ENCODE assay signal across 1 cellular context in the genomic region with DNA sequence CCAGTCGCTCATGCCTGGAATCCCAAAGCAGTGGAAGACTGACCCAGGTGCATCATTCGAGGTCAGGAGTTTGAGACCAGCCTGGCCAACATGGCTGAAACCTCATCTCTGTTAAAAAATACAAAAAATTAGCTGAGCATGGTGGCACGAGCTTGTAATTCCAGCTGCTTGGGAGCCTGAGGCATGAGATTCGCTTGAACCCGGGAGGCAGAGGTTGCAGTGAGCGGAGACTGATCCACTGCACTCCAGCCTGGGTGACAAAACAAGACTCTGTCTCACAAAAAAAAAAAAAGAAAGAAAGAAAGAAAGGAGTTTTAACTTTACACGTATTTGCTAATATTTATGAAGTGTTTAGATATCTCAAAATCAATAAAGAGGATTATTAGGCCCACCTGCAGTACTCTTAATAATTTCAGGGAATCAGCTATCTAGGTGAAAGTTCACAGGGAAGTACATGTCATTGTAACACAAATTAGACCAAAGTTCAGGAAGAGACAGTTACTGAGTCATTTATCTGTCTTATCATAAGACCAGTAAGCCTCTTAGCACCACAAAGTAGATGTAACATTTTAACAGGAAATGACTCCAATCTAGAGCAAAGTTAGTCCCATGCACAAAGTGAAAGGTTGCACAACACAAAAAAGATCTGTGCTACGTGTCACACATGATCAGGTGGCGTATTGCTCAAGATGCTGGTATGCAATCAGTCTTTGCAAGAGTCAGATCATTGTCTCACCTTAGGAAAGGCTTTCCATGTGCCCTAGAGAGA.
TF ChIP-seq lines count a peak whose summit lies in the region.

No MANE protein-coding gene starts in this region.

TF ChIP-seq in HepG2, 621 proteins besides CTCF, POLR2A, EP300 and RAD21 (continued from another document and continues in another):
- TF ChIP-seq MIXL1 (CRISPR knock-in tag; IDR thresholded peaks at IDR 0.05), result peak; percentile 99
- no peak for TF ChIP-seq GTF3A (CRISPR knock-in tag; conservative IDR thresholded peaks at IDR 0.05)
- TF ChIP-seq, protein P1, sequence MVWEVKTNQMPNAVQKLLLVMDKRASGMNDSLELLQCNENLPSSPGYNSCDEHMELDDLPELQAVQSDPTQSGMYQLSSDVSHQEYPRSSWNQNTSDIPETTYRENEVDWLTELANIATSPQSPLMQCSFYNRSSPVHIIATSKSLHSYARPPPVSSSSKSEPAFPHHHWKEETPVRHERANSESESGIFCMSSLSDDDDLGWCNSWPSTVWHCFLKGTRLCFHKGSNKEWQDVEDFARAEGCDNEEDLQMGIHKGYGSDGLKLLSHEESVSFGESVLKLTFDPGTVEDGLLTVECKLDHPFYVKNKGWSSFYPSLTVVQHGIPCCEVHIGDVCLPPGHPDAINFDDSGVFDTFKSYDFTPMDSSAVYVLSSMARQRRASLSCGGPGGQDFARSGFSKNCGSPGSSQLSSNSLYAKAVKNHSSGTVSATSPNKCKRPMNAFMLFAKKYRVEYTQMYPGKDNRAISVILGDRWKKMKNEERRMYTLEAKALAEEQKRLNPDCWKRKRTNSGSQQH (CRISPR knock-in tag; IDR thresholded peaks at IDR 0.05; ENCODE audit: low read depth), result peak; percentile 91
- TF ChIP-seq FOXO1 (CRISPR knock-in tag; IDR thresholded peaks at IDR 0.05), result peak; percentile 95
- peak; percentile 82; the same call in 1 of the 2 replicates for TF ChIP-seq KDM1A (CRISPR knock-in tag; IDR thresholded peaks at IDR 0.05)
- TF ChIP-seq SIX1 (CRISPR knock-in tag; IDR thresholded peaks at IDR 0.05; ENCODE audit: borderline replicate concordance), result peak; percentile 90
- TF ChIP-seq, protein P2, sequence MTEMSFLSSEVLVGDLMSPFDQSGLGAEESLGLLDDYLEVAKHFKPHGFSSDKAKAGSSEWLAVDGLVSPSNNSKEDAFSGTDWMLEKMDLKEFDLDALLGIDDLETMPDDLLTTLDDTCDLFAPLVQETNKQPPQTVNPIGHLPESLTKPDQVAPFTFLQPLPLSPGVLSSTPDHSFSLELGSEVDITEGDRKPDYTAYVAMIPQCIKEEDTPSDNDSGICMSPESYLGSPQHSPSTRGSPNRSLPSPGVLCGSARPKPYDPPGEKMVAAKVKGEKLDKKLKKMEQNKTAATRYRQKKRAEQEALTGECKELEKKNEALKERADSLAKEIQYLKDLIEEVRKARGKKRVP (CRISPR knock-in tag; IDR thresholded peaks at IDR 0.05), result peak in 1 of 2 experiments; percentile 97; a peak in 2 of 4 replicates
- TF ChIP-seq, protein P3, sequence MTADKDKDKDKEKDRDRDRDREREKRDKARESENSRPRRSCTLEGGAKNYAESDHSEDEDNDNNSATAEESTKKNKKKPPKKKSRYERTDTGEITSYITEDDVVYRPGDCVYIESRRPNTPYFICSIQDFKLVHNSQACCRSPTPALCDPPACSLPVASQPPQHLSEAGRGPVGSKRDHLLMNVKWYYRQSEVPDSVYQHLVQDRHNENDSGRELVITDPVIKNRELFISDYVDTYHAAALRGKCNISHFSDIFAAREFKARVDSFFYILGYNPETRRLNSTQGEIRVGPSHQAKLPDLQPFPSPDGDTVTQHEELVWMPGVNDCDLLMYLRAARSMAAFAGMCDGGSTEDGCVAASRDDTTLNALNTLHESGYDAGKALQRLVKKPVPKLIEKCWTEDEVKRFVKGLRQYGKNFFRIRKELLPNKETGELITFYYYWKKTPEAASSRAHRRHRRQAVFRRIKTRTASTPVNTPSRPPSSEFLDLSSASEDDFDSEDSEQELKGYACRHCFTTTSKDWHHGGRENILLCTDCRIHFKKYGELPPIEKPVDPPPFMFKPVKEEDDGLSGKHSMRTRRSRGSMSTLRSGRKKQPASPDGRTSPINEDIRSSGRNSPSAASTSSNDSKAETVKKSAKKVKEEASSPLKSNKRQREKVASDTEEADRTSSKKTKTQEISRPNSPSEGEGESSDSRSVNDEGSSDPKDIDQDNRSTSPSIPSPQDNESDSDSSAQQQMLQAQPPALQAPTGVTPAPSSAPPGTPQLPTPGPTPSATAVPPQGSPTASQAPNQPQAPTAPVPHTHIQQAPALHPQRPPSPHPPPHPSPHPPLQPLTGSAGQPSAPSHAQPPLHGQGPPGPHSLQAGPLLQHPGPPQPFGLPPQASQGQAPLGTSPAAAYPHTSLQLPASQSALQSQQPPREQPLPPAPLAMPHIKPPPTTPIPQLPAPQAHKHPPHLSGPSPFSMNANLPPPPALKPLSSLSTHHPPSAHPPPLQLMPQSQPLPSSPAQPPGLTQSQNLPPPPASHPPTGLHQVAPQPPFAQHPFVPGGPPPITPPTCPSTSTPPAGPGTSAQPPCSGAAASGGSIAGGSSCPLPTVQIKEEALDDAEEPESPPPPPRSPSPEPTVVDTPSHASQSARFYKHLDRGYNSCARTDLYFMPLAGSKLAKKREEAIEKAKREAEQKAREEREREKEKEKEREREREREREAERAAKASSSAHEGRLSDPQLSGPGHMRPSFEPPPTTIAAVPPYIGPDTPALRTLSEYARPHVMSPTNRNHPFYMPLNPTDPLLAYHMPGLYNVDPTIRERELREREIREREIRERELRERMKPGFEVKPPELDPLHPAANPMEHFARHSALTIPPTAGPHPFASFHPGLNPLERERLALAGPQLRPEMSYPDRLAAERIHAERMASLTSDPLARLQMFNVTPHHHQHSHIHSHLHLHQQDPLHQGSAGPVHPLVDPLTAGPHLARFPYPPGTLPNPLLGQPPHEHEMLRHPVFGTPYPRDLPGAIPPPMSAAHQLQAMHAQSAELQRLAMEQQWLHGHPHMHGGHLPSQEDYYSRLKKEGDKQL (CRISPR knock-in tag; IDR thresholded peaks at IDR 0.05; ENCODE audit: low read depth), result peak; percentile 93
- TF ChIP-seq SMC3 (IDR thresholded peaks at IDR 0.05; ENCODE audit: low read length), result peak; percentile 82
- TF ChIP-seq NAIF1 (CRISPR knock-in tag; IDR thresholded peaks at IDR 0.05; ENCODE audit: borderline replicate concordance), result peak; percentile 33; the same call in 1 of the 2 replicates
- TF ChIP-seq TEAD3 (CRISPR knock-in tag; optimal IDR thresholded peaks at IDR 0.05; ENCODE audit: borderline replicate concordance), result peak; percentile 100
- TF ChIP-seq AGO1 (IDR thresholded peaks at IDR 0.05; ENCODE audit: low read depth, low read length, poor library complexity, severe bottlenecking), result no peak
- peak; percentile 71; the same call in 1 of the 2 replicates for TF ChIP-seq RBAK (CRISPR knock-in tag; IDR thresholded peaks at IDR 0.05)
- TF ChIP-seq ZNF720 (CRISPR knock-in tag; IDR thresholded peaks at IDR 0.05), result no peak
- TF ChIP-seq ZNF335 (CRISPR knock-in tag; IDR thresholded peaks at IDR 0.05), result 0 out of 2 replicates have a peak, but pooled peaks have one; percentile 73
- TF ChIP-seq ZNF747 (CRISPR knock-in tag; IDR thresholded peaks at IDR 0.05; ENCODE audit: borderline replicate concordance), result peak; percentile 86; the same call in 1 of the 2 replicates
- TF ChIP-seq SCMH1 (CRISPR knock-in tag; IDR thresholded peaks at IDR 0.05; ENCODE audit: borderline replicate concordance), result no peak
- TF ChIP-seq ZNF790 (CRISPR knock-in tag; IDR thresholded peaks at IDR 0.05; ENCODE audit: borderline replicate concordance), result no peak
- peak; percentile 100 for TF ChIP-seq HMG20A (CRISPR knock-in tag; IDR thresholded peaks at IDR 0.05; ENCODE audit: borderline replicate concordance)
- TF ChIP-seq CREB1 (IDR thresholded peaks at IDR 0.05), result peak; percentile 89
- TF ChIP-seq CREB1 (CRISPR knock-in tag; IDR thresholded peaks at IDR 0.05), result peak; percentile 93
- TF ChIP-seq, protein P4, sequence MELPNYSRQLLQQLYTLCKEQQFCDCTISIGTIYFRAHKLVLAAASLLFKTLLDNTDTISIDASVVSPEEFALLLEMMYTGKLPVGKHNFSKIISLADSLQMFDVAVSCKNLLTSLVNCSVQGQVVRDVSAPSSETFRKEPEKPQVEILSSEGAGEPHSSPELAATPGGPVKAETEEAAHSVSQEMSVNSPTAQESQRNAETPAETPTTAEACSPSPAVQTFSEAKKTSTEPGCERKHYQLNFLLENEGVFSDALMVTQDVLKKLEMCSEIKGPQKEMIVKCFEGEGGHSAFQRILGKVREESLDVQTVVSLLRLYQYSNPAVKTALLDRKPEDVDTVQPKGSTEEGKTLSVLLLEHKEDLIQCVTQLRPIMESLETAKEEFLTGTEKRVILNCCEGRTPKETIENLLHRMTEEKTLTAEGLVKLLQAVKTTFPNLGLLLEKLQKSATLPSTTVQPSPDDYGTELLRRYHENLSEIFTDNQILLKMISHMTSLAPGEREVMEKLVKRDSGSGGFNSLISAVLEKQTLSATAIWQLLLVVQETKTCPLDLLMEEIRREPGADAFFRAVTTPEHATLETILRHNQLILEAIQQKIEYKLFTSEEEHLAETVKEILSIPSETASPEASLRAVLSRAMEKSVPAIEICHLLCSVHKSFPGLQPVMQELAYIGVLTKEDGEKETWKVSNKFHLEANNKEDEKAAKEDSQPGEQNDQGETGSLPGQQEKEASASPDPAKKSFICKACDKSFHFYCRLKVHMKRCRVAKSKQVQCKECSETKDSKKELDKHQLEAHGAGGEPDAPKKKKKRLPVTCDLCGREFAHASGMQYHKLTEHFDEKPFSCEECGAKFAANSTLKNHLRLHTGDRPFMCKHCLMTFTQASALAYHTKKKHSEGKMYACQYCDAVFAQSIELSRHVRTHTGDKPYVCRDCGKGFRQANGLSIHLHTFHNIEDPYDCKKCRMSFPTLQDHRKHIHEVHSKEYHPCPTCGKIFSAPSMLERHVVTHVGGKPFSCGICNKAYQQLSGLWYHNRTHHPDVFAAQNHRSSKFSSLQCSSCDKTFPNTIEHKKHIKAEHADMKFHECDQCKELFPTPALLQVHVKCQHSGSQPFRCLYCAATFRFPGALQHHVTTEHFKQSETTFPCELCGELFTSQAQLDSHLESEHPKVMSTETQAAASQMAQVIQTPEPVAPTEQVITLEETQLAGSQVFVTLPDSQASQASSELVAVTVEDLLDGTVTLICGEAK (IDR thresholded peaks at IDR 0.05), result no peak
- TF ChIP-seq, protein P4 (CRISPR knock-in tag; IDR thresholded peaks at IDR 0.05), result peak; percentile 36; the same call in 1 of the 2 replicates
- peak; percentile 99 for TF ChIP-seq ISL2 (CRISPR knock-in tag; IDR thresholded peaks at IDR 0.05)
- TF ChIP-seq ZNF292 (CRISPR knock-in tag; IDR thresholded peaks at IDR 0.05; ENCODE audit: borderline replicate concordance, low read depth), result peak; percentile 68; the same call in 1 of the 2 replicates
- no peak; the same call in 1 of the 2 replicates for TF ChIP-seq ZNF629 (CRISPR knock-in tag; conservative IDR thresholded peaks at IDR 0.05)
- TF ChIP-seq, protein P5, sequence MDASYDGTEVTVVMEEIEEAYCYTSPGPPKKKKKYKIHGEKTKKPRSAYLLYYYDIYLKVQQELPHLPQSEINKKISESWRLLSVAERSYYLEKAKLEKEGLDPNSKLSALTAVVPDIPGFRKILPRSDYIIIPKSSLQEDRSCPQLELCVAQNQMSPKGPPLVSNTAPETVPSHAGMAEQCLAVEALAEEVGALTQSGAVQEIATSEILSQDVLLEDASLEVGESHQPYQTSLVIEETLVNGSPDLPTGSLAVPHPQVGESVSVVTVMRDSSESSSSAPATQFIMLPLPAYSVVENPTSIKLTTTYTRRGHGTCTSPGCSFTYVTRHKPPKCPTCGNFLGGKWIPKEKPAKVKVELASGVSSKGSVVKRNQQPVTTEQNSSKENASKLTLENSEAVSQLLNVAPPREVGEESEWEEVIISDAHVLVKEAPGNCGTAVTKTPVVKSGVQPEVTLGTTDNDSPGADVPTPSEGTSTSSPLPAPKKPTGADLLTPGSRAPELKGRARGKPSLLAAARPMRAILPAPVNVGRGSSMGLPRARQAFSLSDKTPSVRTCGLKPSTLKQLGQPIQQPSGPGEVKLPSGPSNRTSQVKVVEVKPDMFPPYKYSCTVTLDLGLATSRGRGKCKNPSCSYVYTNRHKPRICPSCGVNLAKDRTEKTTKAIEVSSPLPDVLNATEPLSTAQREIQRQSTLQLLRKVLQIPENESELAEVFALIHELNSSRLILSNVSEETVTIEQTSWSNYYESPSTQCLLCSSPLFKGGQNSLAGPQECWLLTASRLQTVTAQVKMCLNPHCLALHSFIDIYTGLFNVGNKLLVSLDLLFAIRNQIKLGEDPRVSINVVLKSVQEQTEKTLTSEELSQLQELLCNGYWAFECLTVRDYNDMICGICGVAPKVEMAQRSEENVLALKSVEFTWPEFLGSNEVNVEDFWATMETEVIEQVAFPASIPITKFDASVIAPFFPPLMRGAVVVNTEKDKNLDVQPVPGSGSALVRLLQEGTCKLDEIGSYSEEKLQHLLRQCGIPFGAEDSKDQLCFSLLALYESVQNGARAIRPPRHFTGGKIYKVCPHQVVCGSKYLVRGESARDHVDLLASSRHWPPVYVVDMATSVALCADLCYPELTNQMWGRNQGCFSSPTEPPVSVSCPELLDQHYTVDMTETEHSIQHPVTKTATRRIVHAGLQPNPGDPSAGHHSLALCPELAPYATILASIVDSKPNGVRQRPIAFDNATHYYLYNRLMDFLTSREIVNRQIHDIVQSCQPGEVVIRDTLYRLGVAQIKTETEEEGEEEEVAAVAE (CRISPR knock-in tag; IDR thresholded peaks at IDR 0.05; ENCODE audit: borderline replicate concordance), result peak; percentile 88
- peak; percentile 88 for TF ChIP-seq FOSL1 (CRISPR knock-in tag; IDR thresholded peaks at IDR 0.05; ENCODE audit: borderline replicate concordance)
- TF ChIP-seq SALL1 (CRISPR knock-in tag; IDR thresholded peaks at IDR 0.05), result peak; percentile 97
- TF ChIP-seq MTA1 (CRISPR knock-in tag; IDR thresholded peaks at IDR 0.05; ENCODE audit: borderline replicate concordance), result no peak; the same call in 1 of the 2 replicates
